ENCODE assay signal across 8 cellular contexts in genomic region chr14:58238252-58239247, GRCh38. TPM values are rescaled to one million over a fixed set of nuclear protein-coding genes. Genes with fewer than 3 reads are reported as not detected.
DNase-seq lines count a peak whose midpoint lies in the region; ATAC-seq and TF ChIP-seq lines count a peak whose summit lies in the region.

No MANE protein-coding gene starts in this region.

- no peak overlapping the region for H3K27ac ChIP-seq in iPS-20b (ENCODE audit: low read length)

- intact Hi-C loops in activated naive CD4-positive, alpha-beta T cell treated with anti-CD3 and anti-CD28 coated beads for 36 hours (cut with micrococcal nuclease) = loop anchor here (1.0 kb wide), 4 partner anchors 39 to 331 kb away; partner anchors contain the start of genes ARID4A, KIAA0586 and TIMM9

- H3K27me3 ChIP-seq in iPS-20b (ENCODE audit: insufficient read depth, low read length) = no peaks in the 10 kb centered on the region

- peaks cover 16% of the 10 kb centered on the region for H3K4me1 Mint-ChIP-seq in activated naive CD4-positive, alpha-beta T cell treated with anti-CD3 and anti-CD28 coated beads for 36 hours (ENCODE audit: low read depth)
- H3K4me1 Mint-ChIP-seq in activated naive CD8-positive, alpha-beta T cell treated with anti-CD3 and anti-CD28 coated beads, Interleukin-2, amount 50 U/mL, for 24 hours = peaks cover 23% of the 10 kb centered on the region
- H3K4me1 Mint-ChIP-seq in stimulated activated memory B cell treated with anti-CD40 and anti-IgM and Interleukin-4, amounts not matched to agents 10 μg/mL and 1 μg/mL and 100 μg/mL, for 72 hours = peaks cover 16% of the 10 kb centered on the region
- H3K4me1 Mint-ChIP-seq in glutamatergic neuron (ENCODE audit: low read depth, unreplicated experiment) = peaks cover 2% of the 10 kb centered on the region

- TF ChIP-seq CTCF in glutamatergic neuron (IDR thresholded peaks at IDR 0.05; ENCODE audit: partially characterized antibody, unreplicated experiment) = no peak

- H3K4me1 ChIP-seq in iPS-20b (ENCODE audit: insufficient read depth, low read length) = peaks cover 15% of the 10 kb centered on the region; the same call in 1 of the 2 replicates

- H3K36me3 Mint-ChIP-seq in activated naive CD4-positive, alpha-beta T cell treated with anti-CD3 and anti-CD28 coated beads for 36 hours (ENCODE audit: low read depth) = no peaks in the 10 kb centered on the region
- peaks cover 2% of the 10 kb centered on the region for H3K36me3 Mint-ChIP-seq in activated naive CD8-positive, alpha-beta T cell treated with anti-CD3 and anti-CD28 coated beads, Interleukin-2, amount 50 U/mL, for 24 hours (ENCODE audit: low read depth)
- peaks cover 6% of the 10 kb centered on the region for H3K36me3 Mint-ChIP-seq in stimulated activated memory B cell treated with anti-CD40 and anti-IgM and Interleukin-4, amounts not matched to agents 10 μg/mL and 1 μg/mL and 100 μg/mL, for 72 hours
- H3K36me3 Mint-ChIP-seq in glutamatergic neuron (ENCODE audit: unreplicated experiment) = peaks cover 4% of the 10 kb centered on the region

- H3K4me3 Mint-ChIP-seq in activated naive CD4-positive, alpha-beta T cell treated with anti-CD3 and anti-CD28 coated beads for 36 hours = no peak overlapping the region
- H3K4me3 Mint-ChIP-seq in activated naive CD8-positive, alpha-beta T cell treated with anti-CD3 and anti-CD28 coated beads, Interleukin-2, amount 50 U/mL, for 24 hours = no peak overlapping the region
- H3K4me3 Mint-ChIP-seq in stimulated activated memory B cell treated with anti-CD40 and anti-IgM and Interleukin-4, amounts not matched to agents 10 μg/mL and 1 μg/mL and 100 μg/mL, for 72 hours = no peak overlapping the region
- no peak overlapping the region for H3K4me3 Mint-ChIP-seq in glutamatergic neuron (ENCODE audit: unreplicated experiment)

- H3K27ac Mint-ChIP-seq in activated naive CD4-positive, alpha-beta T cell treated with anti-CD3 and anti-CD28 coated beads for 36 hours = no peak overlapping the region
- no peak overlapping the region for H3K27ac Mint-ChIP-seq in activated naive CD8-positive, alpha-beta T cell treated with anti-CD3 and anti-CD28 coated beads, Interleukin-2, amount 50 U/mL, for 24 hours
- H3K27ac Mint-ChIP-seq in stimulated activated memory B cell treated with anti-CD40 and anti-IgM and Interleukin-4, amounts not matched to agents 10 μg/mL and 1 μg/mL and 100 μg/mL, for 72 hours = no peak overlapping the region
- H3K27ac Mint-ChIP-seq in glutamatergic neuron (ENCODE audit: unreplicated experiment) = no peak overlapping the region

- no peaks in the 10 kb centered on the region for H3K9me3 Mint-ChIP-seq in activated naive CD4-positive, alpha-beta T cell treated with anti-CD3 and anti-CD28 coated beads for 36 hours
- H3K9me3 Mint-ChIP-seq in activated naive CD8-positive, alpha-beta T cell treated with anti-CD3 and anti-CD28 coated beads, Interleukin-2, amount 50 U/mL, for 24 hours = no peaks in the 10 kb centered on the region
- no peaks in the 10 kb centered on the region for H3K9me3 Mint-ChIP-seq in stimulated activated memory B cell treated with anti-CD40 and anti-IgM and Interleukin-4, amounts not matched to agents 10 μg/mL and 1 μg/mL and 100 μg/mL, for 72 hours
- peaks cover 4% of the 10 kb centered on the region for H3K9me3 Mint-ChIP-seq in glutamatergic neuron (ENCODE audit: unreplicated experiment)

- peak; percentile 61 for DNase-seq in activated naive CD4-positive, alpha-beta T cell treated with anti-CD3 and anti-CD28 coated beads for 36 hours
- DNase-seq in activated naive CD4-positive, alpha-beta T cell (lab: John Stamatoyannopoulos, UW) = no peak
- peak; percentile 23 for DNase-seq in activated naive CD8-positive, alpha-beta T cell treated with anti-CD3 and anti-CD28 coated beads, Interleukin-2, amount 50 U/mL, for 24 hours
- DNase-seq in glutamatergic neuron = no peak

- ATAC-seq in activated naive CD8-positive, alpha-beta T cell treated with anti-CD3 and anti-CD28 coated beads, Interleukin-2, amount 50 U/mL, for 24 hours = peak; percentile 12
- ATAC-seq in stimulated activated memory B cell treated with anti-CD40 and anti-IgM and Interleukin-4, amounts not matched to agents 10 μg/mL and 1 μg/mL and 100 μg/mL, for 72 hours = peak; percentile 31
- no peak for ATAC-seq in GM18517 (IDR thresholded peaks at IDR 0.05; ENCODE audit: unreplicated experiment)
- ATAC-seq in HG02981 (IDR thresholded peaks at IDR 0.05; ENCODE audit: unreplicated experiment) = no peak

- CTCF ChIA-PET in activated naive CD4-positive, alpha-beta T cell treated with anti-CD3 and anti-CD28 coated beads for 36 hours (lab: Charles Lee) = interaction anchor here (1.2 kb wide), 1 partner anchor 25 kb away, joined by 4 read pairs; no protein-coding TSS in a partner anchor

- H3K9ac ChIP-seq in iPS-20b (ENCODE audit: low read depth, low read length) = peak overlapping the region; percentile 52; the same call in 1 of the 2 replicates

- H3K36me3 ChIP-seq in iPS-20b (ENCODE audit: insufficient read depth, low read depth, low read length) = 0 out of 2 replicates have a peak, but pooled peaks cover 2% of the 10 kb centered on the region

- H3K9me3 ChIP-seq in iPS-20b (ENCODE audit: insufficient read depth, low read depth, low read length) = no peaks in the 10 kb centered on the region

- H3K4me3 ChIP-seq in iPS-20b (ENCODE audit: low read length) = peak overlapping the region; percentile 91

- H3K27me3 Mint-ChIP-seq in activated naive CD4-positive, alpha-beta T cell treated with anti-CD3 and anti-CD28 coated beads for 36 hours (ENCODE audit: low read depth) = no peaks in the 10 kb centered on the region
- peaks cover 2% of the 10 kb centered on the region for H3K27me3 Mint-ChIP-seq in activated naive CD8-positive, alpha-beta T cell treated with anti-CD3 and anti-CD28 coated beads, Interleukin-2, amount 50 U/mL, for 24 hours
- no peaks in the 10 kb centered on the region for H3K27me3 Mint-ChIP-seq in stimulated activated memory B cell treated with anti-CD40 and anti-IgM and Interleukin-4, amounts not matched to agents 10 μg/mL and 1 μg/mL and 100 μg/mL, for 72 hours
- peaks cover 5% of the 10 kb centered on the region for H3K27me3 Mint-ChIP-seq in glutamatergic neuron (ENCODE audit: unreplicated experiment)

RNA-seq across cellular contexts. Expression of gene PSMA3, which starts 6.1 kb away (rescaled TPM):
- 100 to 1,000 TPM; 399 to 424 TPM for total RNA-seq in activated naive CD4-positive, alpha-beta T cell treated with anti-CD3 and anti-CD28 coated beads for 36 hours
- 116 TPM for total RNA-seq in glutamatergic neuron (ENCODE audit: unreplicated experiment)

RNA-seq across cellular contexts. Expression of gene ACTR10, which starts 38.6 kb away (rescaled TPM):
- total RNA-seq in activated naive CD4-positive, alpha-beta T cell treated with anti-CD3 and anti-CD28 coated beads for 36 hours = 10 to 100 TPM; 29.5 to 29.7 TPM
- 120 TPM for total RNA-seq in glutamatergic neuron (ENCODE audit: unreplicated experiment)

RNA-seq across cellular contexts. Expression of gene ARID4A, which starts 59.8 kb away (rescaled TPM):
- 10 to 100 TPM; 18.9 to 20.4 TPM for total RNA-seq in activated naive CD4-positive, alpha-beta T cell treated with anti-CD3 and anti-CD28 coated beads for 36 hours
- total RNA-seq in glutamatergic neuron (ENCODE audit: unreplicated experiment) = 22.4 TPM

Comparison
In these comparisons a context has a peak if more than half of its experiments do, and no peak if none do; other contexts are left out.
1. DNase-seq: peak in activated naive CD4-positive, alpha-beta T cell treated with anti-CD3 and anti-CD28 coated beads for 36 hours (single experiment) and activated naive CD8-positive, alpha-beta T cell treated with anti-CD3 and anti-CD28 coated beads, Interleukin-2, amount 50 U/mL, for 24 hours (single experiment); none in activated naive CD4-positive, alpha-beta T cell (0 of 4) and glutamatergic neuron (single experiment).
2. ATAC-seq: peak in activated naive CD8-positive, alpha-beta T cell treated with anti-CD3 and anti-CD28 coated beads, Interleukin-2, amount 50 U/mL, for 24 hours (single experiment) and stimulated activated memory B cell treated with anti-CD40 and anti-IgM and Interleukin-4, amounts not matched to agents 10 μg/mL and 1 μg/mL and 100 μg/mL, for 72 hours (single experiment); none in GM18517 (single experiment) and HG02981 (single experiment).